Comparison of ENCODE assay signal across 18 cellular contexts in the genomic region with DNA sequence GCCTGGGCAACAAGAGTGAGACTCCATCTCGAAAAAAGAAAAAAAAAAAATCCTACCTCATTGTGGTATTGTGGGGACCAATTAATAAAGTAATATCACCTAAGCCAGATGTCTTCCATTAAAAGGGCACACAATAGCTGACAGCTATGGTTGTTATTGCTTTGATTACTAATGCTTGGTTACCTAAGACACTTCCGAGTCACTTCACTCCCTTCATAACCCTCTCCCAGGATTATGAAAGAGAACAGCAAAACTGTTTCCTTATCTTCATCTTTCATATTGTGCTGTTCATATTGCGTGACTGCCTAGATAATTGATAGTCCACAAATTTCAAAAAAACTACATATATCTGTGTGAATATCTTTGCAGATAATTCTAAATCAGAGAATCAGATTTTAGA. TPM values are rescaled to one million over a fixed set of nuclear protein-coding genes. Genes with fewer than 3 reads are reported as not detected.
A peak's percentile ranks its signal among the peaks of the same experiment; 100 is the strongest.
DNase-seq lines count a peak whose midpoint lies in the region; ATAC-seq and TF ChIP-seq lines count a peak whose summit lies in the region.
"Had no signal": no experiment of that assay in that cellular context is flagged by ENCODE, and none has a peak within 500 bp of the region (broad histone marks: within the 10 kb centered on the region; RNA-seq: fewer than 3 reads in every experiment).

No MANE protein-coding gene starts in this region.

- peak; percentile 33 for DNase-seq in GF-D8 (lab: John Stamatoyannopoulos, UW)
- DNase-seq in PC-9: peak in 1 of 2 experiments; percentile 85
- peak; percentile 48 for DNase-seq in epithelial cell of prostate (ENCODE audit: low read depth, low spot score)
- no peak for DNase-seq in omental fat pad (ENCODE audit: low spot score)
- no peak for DNase-seq in ascending aorta (ENCODE audit: low spot score in 2 of 2)
- DNase-seq: activated naive CD4-positive, alpha-beta T cell; DND-41; H7; head of caudate nucleus; NCI-H1930; NCI-H69; stimulated activated naive CD8-positive, alpha-beta T cell treated with anti-CD3 and anti-CD28 coated beads, Interleukin-15, amount 100 ng/mL, for 72 hours; T-helper 2 cell had no signal

- H3K27me3 ChIP-seq in PC-9 (ENCODE audit: insufficient read depth, low read depth) (no peaks in the 10 kb centered on the region), ascending aorta (no peaks in the 10 kb centered on the region)
- H3K27me3 ChIP-seq: vagina had no signal

- intact Hi-C loops in PC-9 (cut with micrococcal nuclease; ENCODE audit: unreplicated experiment) (no loop called here), ascending aorta (cut with DNase I) (no loop called here)

- BruUV-seq in PC-9 (replicated peaks; lab: Mats Ljungman, UMichigan): no TSS peak

- H4K20me1 ChIP-seq in PC-9 (ENCODE audit: insufficient read depth): no peaks in the 10 kb centered on the region

- CTCF ChIA-PET in PC-9 (lab: Charles Lee): no interaction called here

- H3K4me3 ChIP-seq in PC-9: peak overlapping the region; percentile 7; the same call in 1 of the 2 replicates
- H3K4me3 ChIP-seq in ascending aorta: no peak overlapping the region
- H3K4me3 ChIP-seq: vagina had no signal

- peak; percentile 50 for ATAC-seq in omental fat pad (ENCODE audit: low FRiP score)
- no peak for ATAC-seq in HG03520 (IDR thresholded peaks at IDR 0.05; ENCODE audit: unreplicated experiment)
- ATAC-seq in GM18867 (IDR thresholded peaks at IDR 0.05; ENCODE audit: unreplicated experiment): no peak
- ATAC-seq: activated CD4-positive, CD25-positive, alpha-beta regulatory T cell treated with anti-CD3 and anti-CD28 coated beads, Interleukin-2, amount 50 U/mL, for 24 hours; stimulated activated naive CD8-positive, alpha-beta T cell treated with anti-CD3 and anti-CD28 coated beads, Interleukin-15, amount 100 ng/mL, for 72 hours had no signal

- H3K27ac ChIP-seq in PC-9: peak overlapping the region; percentile 85
- peak overlapping the region; percentile 76 for H3K27ac ChIP-seq in epithelial cell of prostate
- H3K27ac ChIP-seq in ascending aorta: no peak overlapping the region
- H3K27ac ChIP-seq: KMS-11, vagina had no signal

- TF ChIP-seq CTCF in PC-9 (conservative IDR thresholded peaks at IDR 0.05): no peak
- no peak for TF ChIP-seq CTCF in omental fat pad (IDR thresholded peaks at IDR 0.05)
- TF ChIP-seq CTCF in ascending aorta (IDR thresholded peaks at IDR 0.05): no peak

- H3K4me1 ChIP-seq in PC-9 (replicated peaks; ENCODE audit: insufficient read depth): peaks cover 31% of the 10 kb centered on the region
- H3K4me1 ChIP-seq in ascending aorta: no peaks in the 10 kb centered on the region
- H3K4me1 ChIP-seq: vagina had no signal

- H3K9me3 ChIP-seq in PC-9 (ENCODE audit: insufficient read depth, low read depth): no peaks in the 10 kb centered on the region
- H3K9me3 ChIP-seq in ascending aorta: no peaks in the 10 kb centered on the region
- H3K9me3 ChIP-seq: vagina had no signal

- peaks cover 17% of the 10 kb centered on the region for H3F3A ChIP-seq in PC-9 (ENCODE audit: insufficient read depth, low read depth)

- H2AFZ ChIP-seq in PC-9: no peak overlapping the region

- H3K36me3 ChIP-seq in PC-9 (ENCODE audit: low read depth): no peaks in the 10 kb centered on the region
- H3K36me3 ChIP-seq in ascending aorta: no peaks in the 10 kb centered on the region
- H3K36me3 ChIP-seq: vagina had no signal

- H3K4me2 ChIP-seq in PC-9: peak overlapping the region; percentile 60
- H3K4me2 ChIP-seq: KMS-11 had no signal

- H3K79me2 ChIP-seq in PC-9 (ENCODE audit: low read depth): no peaks in the 10 kb centered on the region

- POLR2A ChIA-PET in PC-9 (lab: Charles Lee; ENCODE audit: unreplicated experiment): interaction anchor here (0.6 kb wide), 2 partner anchors 20 to 595 kb away, joined by 6 to 22 read pairs; no protein-coding TSS in a partner anchor

- H3K9me2 ChIP-seq in PC-9 (ENCODE audit: insufficient read depth): no peaks in the 10 kb centered on the region

RNA-seq across cellular contexts. Expression of a gene that starts 10.3 kb away (rescaled TPM):
- total RNA-seq in PC-9 (2021) (61.8 and 105 TPM in 2 replicates), omental fat pad (100 to 1,000 TPM in 1 of 4 donors, 10 to 100 TPM in 3; 36.2 to 340 (median 66.4) TPM), ascending aorta (20.6 TPM)

RNA-seq across cellular contexts. Expression of a gene that starts 27.8 kb away (rescaled TPM):
- total RNA-seq in PC-9 (2021): 3.5 and 5.4 TPM in 2 replicates
- 10 to 100 TPM in 1 of 4 donors, 1 to 10 TPM in 3; 5.4 to 16.4 (median 6.6) TPM for total RNA-seq in omental fat pad
- total RNA-seq in ascending aorta: 8.8 TPM

Comparison
In these comparisons a context has a peak if more than half of its experiments do, and no peak if none do; other contexts are left out.
1. DNase-seq: peak in GF-D8 (single experiment) and epithelial cell of prostate (single experiment); none in omental fat pad (single experiment) and ascending aorta (0 of 2).
2. H3K27ac ChIP-seq: peak in PC-9 (single experiment) and epithelial cell of prostate (single experiment); none in ascending aorta (0 of 2).